26 cellular contexts compared by ENCODE assay signal in genomic region chr19:5504115-5504514, GRCh38. TPM values are rescaled to one million over a fixed set of nuclear protein-coding genes. Genes with fewer than 3 reads are reported as not detected.
DNase-seq lines count a peak whose midpoint lies in the region; ATAC-seq and TF ChIP-seq lines count a peak whose summit lies in the region.
"Had no signal": no experiment of that assay in that cellular context is flagged by ENCODE, and none has a peak within 500 bp of the region (broad histone marks: within the 10 kb centered on the region; RNA-seq: fewer than 3 reads in every experiment).

No MANE protein-coding gene starts in this region.

- H3K4me3 ChIP-seq in HCT116 (replicated peaks in 1 of 2; ENCODE audit: low read depth in 1 of 2, low read length in 2 of 2): no peak overlapping the region
- no peak overlapping the region for H3K4me3 ChIP-seq in mesendoderm (ENCODE audit: low read length)
- H3K4me3 ChIP-seq in lower lobe of right lung: no peak overlapping the region
- H3K4me3 ChIP-seq: BLaER1, breast epithelium, ovary, right lobe of liver had no signal

- no peak overlapping the region for H3K27ac Mint-ChIP-seq in chondrocyte (ENCODE audit: unreplicated experiment)
- H3K27ac Mint-ChIP-seq: activated naive CD8-positive, alpha-beta T cell treated with anti-CD3 and anti-CD28 coated beads, Interleukin-2, amount 50 U/mL, for 24 hours; dendritic cell treated with granulocyte-macrophage colony-stimulating factor and Interleukin-4, amounts not matched to agents 40 ng/mL and 50 ng/mL, for 4 days had no signal

- H3K36me3 ChIP-seq in HCT116 (ENCODE audit: control insufficient read depth in 1 of 2, insufficient read depth in 2 of 2, low read length in 2 of 2) (no peaks in the 10 kb centered on the region), mesendoderm (ENCODE audit: control insufficient read depth, insufficient read depth, low read length) (no peaks in the 10 kb centered on the region), lower lobe of right lung (no peaks in the 10 kb centered on the region)
- H3K36me3 ChIP-seq: BLaER1, breast epithelium, ovary, right lobe of liver had no signal

- H2AK5ac ChIP-seq in mesendoderm (ENCODE audit: low read length): no peak overlapping the region

- H3K9me2 ChIP-seq in HCT116 (ENCODE audit: insufficient read depth): no peaks in the 10 kb centered on the region

- H3K9me3 ChIP-seq in HCT116 (ENCODE audit: control insufficient read depth in 1 of 2, insufficient read depth in 1 of 2, low read depth in 1 of 2, low read length in 2 of 2): peaks cover 11 to 16% of the 10 kb centered on the region in 2 experiments; a peak in 3 of 4 replicates
- H3K9me3 ChIP-seq in lower lobe of right lung: peaks cover 14% of the 10 kb centered on the region
- H3K9me3 ChIP-seq: Caco-2, ovary, right lobe of liver had no signal

- TF ChIP-seq POLR2A in HCT116 (IDR thresholded peaks at IDR 0.05; ENCODE audit: borderline replicate concordance, extremely low read depth, insufficient read depth, insufficient read length): no peak

- no peak overlapping the region for H2BK120ac ChIP-seq in mesendoderm (ENCODE audit: low read depth, low read length)

- H3K4me3 Mint-ChIP-seq in chondrocyte (ENCODE audit: unreplicated experiment): no peak overlapping the region
- H3K4me3 Mint-ChIP-seq: activated naive CD8-positive, alpha-beta T cell treated with anti-CD3 and anti-CD28 coated beads, Interleukin-2, amount 50 U/mL, for 24 hours; dendritic cell treated with granulocyte-macrophage colony-stimulating factor and Interleukin-4, amounts not matched to agents 40 ng/mL and 50 ng/mL, for 4 days had no signal

- no peaks in the 10 kb centered on the region for H3K4me1 ChIP-seq in HCT116 (ENCODE audit: control insufficient read depth in 1 of 2, insufficient read depth in 2 of 2, low read length in 2 of 2)
- no peaks in the 10 kb centered on the region for H3K4me1 ChIP-seq in mesendoderm (ENCODE audit: control insufficient read depth, low read depth, low read length)
- H3K4me1 ChIP-seq in lower lobe of right lung: no peaks in the 10 kb centered on the region
- H3K4me1 ChIP-seq: BLaER1, breast epithelium, Caco-2, right lobe of liver had no signal

- H3K36me3 Mint-ChIP-seq in chondrocyte (ENCODE audit: low read depth): peaks cover 9% of the 10 kb centered on the region

- no peaks in the 10 kb centered on the region for H3K79me1 ChIP-seq in mesendoderm (ENCODE audit: low read length)

- H3K9me3 Mint-ChIP-seq in chondrocyte (ENCODE audit: low read depth): peaks cover 27% of the 10 kb centered on the region

- CTCF ChIA-PET in HCT116 (lab: Charles Lee): interaction anchor here (0.6 kb wide), 1 partner anchor 33 kb away, joined by 3 read pairs; no protein-coding TSS in a partner anchor

- WGBS in mesendoderm (ENCODE audit: extremely low coverage, insufficient coverage, low lambda C conversion rate): no CpG with 5 or more reads among the region's 2 CpGs

- H2AFZ ChIP-seq in HCT116 (ENCODE audit: low read depth, low read length, poor library complexity, severe bottlenecking): no peak overlapping the region

- RAD21 ChIA-PET in HCT116 (lab: Charles Lee; ENCODE audit: low non-redundant PET in 1 of 2, low total read pairs in 2 of 2, uncharacterized antibody in 2 of 2, unreplicated experiment in 2 of 2): no interaction called here

- BruUV-seq in HCT116 (replicated peaks; lab: Mats Ljungman, UMichigan): no TSS peak

- POLR2A ChIA-PET in HCT116 (lab: Charles Lee): no interaction called here

- H3K23ac ChIP-seq in mesendoderm (ENCODE audit: low read length): no peak overlapping the region

- H4K20me1 ChIP-seq in HCT116 (ENCODE audit: insufficient read depth): no peaks in the 10 kb centered on the region
- H4K20me1 ChIP-seq: BLaER1 had no signal

- H3K9ac ChIP-seq in HCT116 (ENCODE audit: low read length): no peak overlapping the region
- no peak overlapping the region for H3K9ac ChIP-seq in mesendoderm (ENCODE audit: low read length)
- H3K9ac ChIP-seq: BLaER1 had no signal

- no peaks in the 10 kb centered on the region for H3K4me1 Mint-ChIP-seq in chondrocyte (ENCODE audit: low read depth)
- H3K4me1 Mint-ChIP-seq: activated naive CD8-positive, alpha-beta T cell treated with anti-CD3 and anti-CD28 coated beads, Interleukin-2, amount 50 U/mL, for 24 hours had no signal

- H3K4ac ChIP-seq in mesendoderm (ENCODE audit: low read depth, low read length): no peak overlapping the region

- DNase-seq in NCI-H2171 treated with DMSO at 0.1 percent for 48 hours (lab: John Stamatoyannopoulos, UW) (peak; percentile 16), NCI-H2171 (lab: John Stamatoyannopoulos, UW) (no peak), HCT116 (ENCODE audit: low read depth, low spot score) (no peak), chondrocyte (ENCODE audit: low spot score) (no peak), mesendoderm (peak; percentile 46), lower lobe of right lung (no peak), NCI-H1694 (lab: John Stamatoyannopoulos, UW) (no peak)
- DNase-seq in activated CD4-positive, alpha-beta T cell treated with anti-CD3 and anti-CD28 coated beads, Interleukin-2, amount 50 U/mL, for 48 hours: no peak
- DNase-seq: activated CD4-positive, CD25-positive, alpha-beta regulatory T cell treated with anti-CD3 and anti-CD28 coated beads, Interleukin-2, amount 50 U/mL, for 72 hours; activated naive CD8-positive, alpha-beta T cell treated with anti-CD3 and anti-CD28 coated beads, Interleukin-2, amount 50 U/mL, for 24 hours; foreskin melanocyte; hippocampal formation; kidney; NCI-H187 treated with DMSO at 0.1 percent for 48 hours; ovary; right lobe of liver; substantia nigra; T1000 had no signal

- H3K56ac ChIP-seq in mesendoderm (ENCODE audit: low read length): no peak overlapping the region

- H3K27ac ChIP-seq in HCT116 (ENCODE audit: low read depth, low read length): no peak overlapping the region
- no peak overlapping the region for H3K27ac ChIP-seq in mesendoderm (ENCODE audit: low read depth, low read length)
- H3K27ac ChIP-seq in lower lobe of right lung: no peak overlapping the region
- H3K27ac ChIP-seq: BLaER1, breast epithelium, ovary, right lobe of liver had no signal

- H4K5ac ChIP-seq in mesendoderm (ENCODE audit: low read length): no peak overlapping the region

- H3K4me2 ChIP-seq in HCT116 (ENCODE audit: low read length) (no peak overlapping the region), mesendoderm (ENCODE audit: low read length) (no peak overlapping the region)
- H3K4me2 ChIP-seq: BLaER1 had no signal

- H3K27me3 ChIP-seq in HCT116 (ENCODE audit: insufficient read depth, low read length) (no peaks in the 10 kb centered on the region), mesendoderm (ENCODE audit: insufficient read depth, low read length, poor library complexity) (peaks cover 8% of the 10 kb centered on the region), lower lobe of right lung (ENCODE audit: low read depth) (peaks cover 12% of the 10 kb centered on the region)
- H3K27me3 ChIP-seq: BLaER1, breast epithelium, ovary, right lobe of liver had no signal

- H4K8ac ChIP-seq in mesendoderm (ENCODE audit: low read depth, low read length): no peak overlapping the region

- peak; percentile 87 for ATAC-seq in HCT116
- no peak for ATAC-seq in lower lobe of right lung
- ATAC-seq: activated naive CD8-positive, alpha-beta T cell treated with anti-CD3 and anti-CD28 coated beads, Interleukin-2, amount 50 U/mL, for 24 hours had no signal

- TF ChIP-seq CTCF in HCT116 (IDR thresholded peaks at IDR 0.05 in 2 of 3, conservative IDR thresholded peaks at IDR 0.05 in 1 of 3; ENCODE audit: borderline replicate concordance in 1 of 3, insufficient read depth in 1 of 3, low read depth in 2 of 3, low read length in 2 of 3) (peak in 1 of 3 experiments; percentile 46; a peak in 3 of 6 replicates), chondrocyte (IDR thresholded peaks at IDR 0.05) (peak; percentile 22), lower lobe of right lung (IDR thresholded peaks at IDR 0.05) (no peak)

- H2BK15ac ChIP-seq in mesendoderm (replicated peaks; ENCODE audit: low read depth): no peak overlapping the region

- intact Hi-C loops in HCT116 (cut with micrococcal nuclease): no loop called here
- intact Hi-C loops in lower lobe of right lung (cut with DNase I): no loop called here

- H3K79me2 ChIP-seq in HCT116 (ENCODE audit: insufficient read depth, low read length) (no peaks in the 10 kb centered on the region), mesendoderm (ENCODE audit: control insufficient read depth, insufficient read depth, low read length) (no peaks in the 10 kb centered on the region)

- H2BK5ac ChIP-seq in mesendoderm (ENCODE audit: low read length): no peak overlapping the region

- TF ChIP-seq RAD21 in HCT116 (IDR thresholded peaks at IDR 0.05; ENCODE audit: low read depth): no peak

- no peak overlapping the region for H3K18ac ChIP-seq in mesendoderm (ENCODE audit: low read length)

- peaks cover 19% of the 10 kb centered on the region for H3K27me3 Mint-ChIP-seq in chondrocyte (ENCODE audit: low read depth)

TF ChIP-seq in HCT116, 20 proteins besides CTCF, POLR2A, EP300 and RAD21:
- TF ChIP-seq TCF7L2 (IDR thresholded peaks at IDR 0.05; ENCODE audit: borderline replicate concordance, extremely low read depth, insufficient read depth, insufficient read length) (no peak), MAX (IDR thresholded peaks at IDR 0.05) (no peak), CBX3 (IDR thresholded peaks at IDR 0.05; ENCODE audit: low read depth) (0 out of 2 replicates have a peak, but pooled peaks have one; percentile 0), ZFX (IDR thresholded peaks at IDR 0.05) (no peak)

RNA-seq across cellular contexts. Expression of gene ZNRF4, which starts 48.9 kb away (rescaled TPM):
- total RNA-seq in HCT116 (2021; ENCODE audit: unreplicated experiment): not detected
- polyA plus RNA-seq in HCT116 (2012): not detected in 2 replicates
- not detected in 3 replicates for total RNA-seq in chondrocyte
- polyA plus RNA-seq in mesendoderm (2013, experiment 1 of 2): not detected
- not detected for polyA plus RNA-seq in mesendoderm (2013, experiment 2 of 2)
- not detected for total RNA-seq in lower lobe of right lung
- total RNA-seq: breast epithelium, Caco-2, endothelial cell of umbilical vein, G401, kidney, NCI-H460, ovary, right lobe of liver, urinary bladder had no signal
- polyA plus RNA-seq: endothelial cell of umbilical vein, ovary, urinary bladder had no signal

Comparison
In these comparisons a context has a peak if more than half of its experiments do, and no peak if none do; other contexts are left out.
1. DNase-seq: peak in NCI-H2171 treated with DMSO at 0.1 percent for 48 hours (single experiment) and mesendoderm (single experiment); none in NCI-H2171 (single experiment), HCT116 (single experiment), chondrocyte (single experiment), lower lobe of right lung (single experiment), activated CD4-positive, alpha-beta T cell treated with anti-CD3 and anti-CD28 coated beads, Interleukin-2, amount 50 U/mL, for 48 hours (0 of 2) and NCI-H1694 (single experiment).